Comparison of ENCODE assay signal across 10 cellular contexts in genomic region chr18:79397830-79398761, GRCh38. TPM values are rescaled to one million over a fixed set of nuclear protein-coding genes. Genes with fewer than 3 reads are reported as not detected.
DNase-seq lines count a peak whose midpoint lies in the region; ATAC-seq lines count a peak whose summit lies in the region.
"Had no signal": no experiment of that assay in that cellular context is flagged by ENCODE, and none has a peak within 500 bp of the region (broad histone marks: within the 10 kb centered on the region; RNA-seq: fewer than 3 reads in every experiment).

No MANE protein-coding gene starts in this region.

- peaks cover 39% of the 10 kb centered on the region for H3K36me3 Mint-ChIP-seq in stimulated activated naive CD8-positive, alpha-beta T cell treated with anti-CD3 and anti-CD28 coated beads, Interleukin-15, Interleukin-2, amounts not matched to agents 100 ng/mL and 50 ng/mL, for 24 hours (ENCODE audit: low read depth)
- no peaks in the 10 kb centered on the region for H3K36me3 Mint-ChIP-seq in naive B cell

- H3K9me3 Mint-ChIP-seq in stimulated activated naive CD8-positive, alpha-beta T cell treated with anti-CD3 and anti-CD28 coated beads, Interleukin-15, Interleukin-2, amounts not matched to agents 100 ng/mL and 50 ng/mL, for 24 hours: no peaks in the 10 kb centered on the region
- H3K9me3 Mint-ChIP-seq in naive B cell: no peaks in the 10 kb centered on the region

- peak overlapping the region; percentile 40 for H3K27ac ChIP-seq in angular gyrus (ENCODE audit: low read depth, low read length)
- H3K27ac ChIP-seq: cardiac muscle cell had no signal

- ATAC-seq in stimulated activated naive CD8-positive, alpha-beta T cell treated with anti-CD3 and anti-CD28 coated beads, Interleukin-15, Interleukin-2, amounts not matched to agents 100 U/mL and 50 U/mL, for 24 hours: no peak
- ATAC-seq in naive B cell (ENCODE audit: low read depth in 2 of 2): no peak
- ATAC-seq in HG02642 (IDR thresholded peaks at IDR 0.05; ENCODE audit: poor library complexity, unreplicated experiment): no peak
- no peak for ATAC-seq in GM19452 (IDR thresholded peaks at IDR 0.05; ENCODE audit: unreplicated experiment)

- H3K27ac Mint-ChIP-seq in stimulated activated naive CD8-positive, alpha-beta T cell treated with anti-CD3 and anti-CD28 coated beads, Interleukin-15, Interleukin-2, amounts not matched to agents 100 ng/mL and 50 ng/mL, for 24 hours: peak overlapping the region; percentile 95
- H3K27ac Mint-ChIP-seq in naive B cell: peak overlapping the region; percentile 41 to 97 (median 94)

- no peak for DNase-seq in stimulated activated naive CD8-positive, alpha-beta T cell treated with anti-CD3 and anti-CD28 coated beads, Interleukin-15, Interleukin-2, amounts not matched to agents 100 U/mL and 50 U/mL, for 24 hours
- DNase-seq in naive B cell: no peak
- no peak for DNase-seq in stimulated activated CD4-positive, alpha-beta T cell treated with anti-CD3 and anti-CD28 coated beads, Interleukin-2, amount 100 ng/mL, for 48 hours
- no peak for DNase-seq in activated gamma-delta T cell treated with Interleukin-2 at 50 U/mL for 16 hours
- DNase-seq: mammary epithelial cell had no signal

- peak overlapping the region; percentile 92 for H3K4me3 Mint-ChIP-seq in stimulated activated naive CD8-positive, alpha-beta T cell treated with anti-CD3 and anti-CD28 coated beads, Interleukin-15, Interleukin-2, amounts not matched to agents 100 ng/mL and 50 ng/mL, for 24 hours
- H3K4me3 Mint-ChIP-seq in naive B cell: peak overlapping the region; percentile 80 to 95 (median 92)

- no peaks in the 10 kb centered on the region for H3K27me3 Mint-ChIP-seq in stimulated activated naive CD8-positive, alpha-beta T cell treated with anti-CD3 and anti-CD28 coated beads, Interleukin-15, Interleukin-2, amounts not matched to agents 100 ng/mL and 50 ng/mL, for 24 hours
- H3K27me3 Mint-ChIP-seq in naive B cell: no peaks in the 10 kb centered on the region

- peaks cover 44% of the 10 kb centered on the region for H3K4me1 Mint-ChIP-seq in stimulated activated naive CD8-positive, alpha-beta T cell treated with anti-CD3 and anti-CD28 coated beads, Interleukin-15, Interleukin-2, amounts not matched to agents 100 ng/mL and 50 ng/mL, for 24 hours (ENCODE audit: low read depth)
- H3K4me1 Mint-ChIP-seq in naive B cell: peaks cover 37 to 45% (median 42%) of the 10 kb centered on the region in 3 donors

RNA-seq across cellular contexts. Expression of gene NFATC1, which starts 2.4 kb away (rescaled TPM):
- polyA plus RNA-seq in naive B cell (ENCODE audit: low read depth in 6 of 6): 10 to 100 TPM; 35.7 to 77.8 (median 51.1) TPM
